ENCODE assay signal across 20 cellular contexts in the genomic region with DNA sequence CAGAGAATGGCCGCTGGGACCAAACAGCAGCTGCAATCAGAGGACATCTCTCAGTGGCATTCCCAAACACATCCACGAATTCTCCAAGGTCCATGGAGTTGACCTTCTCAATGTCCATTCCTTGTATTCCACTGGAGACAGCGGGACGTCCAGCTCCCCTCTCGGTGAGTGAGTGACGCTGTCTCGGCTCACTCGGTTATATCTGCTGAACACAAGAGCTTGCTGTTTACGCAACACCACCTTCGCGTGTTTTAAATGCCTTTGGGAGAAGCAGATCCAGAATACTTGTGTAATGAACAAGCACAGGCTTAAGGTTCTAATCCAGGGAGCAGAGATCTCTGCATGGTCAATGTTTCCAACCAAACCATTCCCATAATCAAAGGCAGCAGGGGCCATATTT. TPM values are rescaled to one million over a fixed set of nuclear protein-coding genes. Genes with fewer than 3 reads are reported as not detected.
A peak's percentile ranks its signal among the peaks of the same experiment; 100 is the strongest.
DNase-seq lines count a peak whose midpoint lies in the region; ATAC-seq, FAIRE-seq and TF ChIP-seq lines count a peak whose summit lies in the region.
"Had no signal": no experiment of that assay in that cellular context is flagged by ENCODE, and none has a peak within 500 bp of the region (broad histone marks: within the 10 kb centered on the region; RNA-seq: fewer than 3 reads in every experiment).

A gene with protein sequence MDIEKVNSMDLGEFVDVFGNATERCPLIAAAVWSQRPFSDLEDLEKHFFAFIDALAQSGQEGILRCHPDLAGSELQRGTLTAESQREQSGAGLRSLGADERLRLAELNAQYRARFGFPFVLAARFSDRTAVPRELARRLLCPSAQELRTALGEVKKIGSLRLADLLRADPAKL (minus strand): TSS at position 174 of the 400 bp plus-strand sequence. CDS start 56 bp downstream, at position 118.

- no peak within 1 kb of the TSS for H2BK5ac ChIP-seq in trophoblast cell (ENCODE audit: low read depth, low read length, poor library complexity)

- H3K9ac ChIP-seq in HepG2 (ENCODE audit: insufficient read depth, low read depth, low read length) (no peak within 1 kb of the TSS), colonic mucosa (ENCODE audit: low read depth in 2 of 2, low read length in 2 of 2) (no peak within 1 kb of the TSS), trophoblast cell (ENCODE audit: low read length) (no peak within 1 kb of the TSS)
- H3K9ac ChIP-seq: BLaER1 had no signal

- no peak within 1 kb of the TSS for H4K91ac ChIP-seq in trophoblast cell (ENCODE audit: low read depth, low read length)

- DNase-seq in HepG2 (ENCODE audit: low spot score) (peak; percentile 17), right lobe of liver (no peak), colonic mucosa (no peak), trophoblast cell (peak; percentile 83 to 92), H54 (ENCODE audit: insufficient read length, low spot score) (no peak), GM10266 (ENCODE audit: extremely low spot score) (no peak)
- DNase-seq in activated CD4-positive, alpha-beta T cell treated with anti-CD3 and anti-CD28 coated beads for 4 hours: no peak
- DNase-seq: 8988T; CD8-positive, alpha-beta memory T cell; DND-41; GDM1; NCI-H187 treated with DMSO at 0.1 percent for 48 hours; NCI-H446 treated with DMSO at 0.1 percent for 48 hours; PC-3; SW 1271 had no signal

- intact Hi-C loops in HepG2 (cut with micrococcal nuclease; ENCODE audit: unreplicated experiment) (loop anchor here (10.0 kb wide), 1 partner anchor 1004 kb away; no protein-coding TSS in a partner anchor), right lobe of liver (cut with DNase I) (loop anchor here in 1 of 2 donors (10.0 kb wide), 1 partner anchor 624 kb away; no protein-coding TSS in a partner anchor), colonic mucosa (cut with DNase I) (no loop called here)

- H3K4me3 ChIP-seq in HepG2 (replicated peaks in 1 of 3; ENCODE audit: insufficient read depth in 1 of 3, low read depth in 2 of 3, low read length in 3 of 3) (no peak within 1 kb of the TSS), right lobe of liver (no peak within 1 kb of the TSS), colonic mucosa (no peak within 1 kb of the TSS), trophoblast cell (ENCODE audit: low read depth, low read length) (no peak within 1 kb of the TSS)
- H3K4me3 ChIP-seq: BLaER1 had no signal

- no peak within 1 kb of the TSS for H2BK12ac ChIP-seq in trophoblast cell (ENCODE audit: low read length)

- H3K14ac ChIP-seq in trophoblast cell (ENCODE audit: low read length): no peak within 1 kb of the TSS

- H3K36me3 ChIP-seq in HepG2 (replicated peaks in 1 of 2; ENCODE audit: control insufficient read depth in 1 of 2, insufficient read depth in 2 of 2, low read length in 2 of 2) (no peaks in the 10 kb centered on the region), right lobe of liver (no peaks in the 10 kb centered on the region), colonic mucosa (no peaks in the 10 kb centered on the region), trophoblast cell (ENCODE audit: control insufficient read depth in 1 of 2, insufficient read depth in 2 of 2, low read length in 2 of 2) (no peaks in the 10 kb centered on the region)
- H3K36me3 ChIP-seq: BLaER1 had no signal

- H3K79me2 ChIP-seq in HepG2 (ENCODE audit: insufficient read depth, low read length) (no peaks in the 10 kb centered on the region), trophoblast cell (ENCODE audit: control insufficient read depth, insufficient read depth, low read length, poor library complexity) (no peaks in the 10 kb centered on the region)

- BruUV-seq in HepG2 (replicated peaks; lab: Mats Ljungman, UMichigan): no TSS peak

- FAIRE-seq in HepG2 (lab: Jason Lieb, UNC) (no peak), H54 (lab: Jason Lieb, UNC) (no peak)
- FAIRE-seq: H1 had no signal

- ATAC-seq in HepG2 (no peak), right lobe of liver (no peak), GM21528 (IDR thresholded peaks at IDR 0.05; ENCODE audit: low FRiP score, unreplicated experiment) (no peak)
- ATAC-seq: PC-3 had no signal

- no peak within 1 kb of the TSS for H3K23ac ChIP-seq in trophoblast cell (ENCODE audit: low read length)

- no peaks in the 10 kb centered on the region for H4K20me1 ChIP-seq in HepG2 (ENCODE audit: insufficient read depth, low read length)
- H4K20me1 ChIP-seq: BLaER1 had no signal

- POLR2A ChIA-PET in HepG2 (lab: Yijun Ruan, JAX): no interaction called here

- H2BK120ac ChIP-seq in trophoblast cell (ENCODE audit: insufficient read depth, low read length, poor library complexity): no peak within 1 kb of the TSS

- H3K4ac ChIP-seq in trophoblast cell (ENCODE audit: low read depth, low read length): no peak within 1 kb of the TSS

- TF ChIP-seq EP300 in HepG2 (IDR thresholded peaks at IDR 0.05; ENCODE audit: low read depth in 2 of 2, low read length in 2 of 2): no peak
- TF ChIP-seq EP300 in HepG2 (CRISPR knock-in tag; IDR thresholded peaks at IDR 0.05; ENCODE audit: borderline replicate concordance): no peak

- no peak within 1 kb of the TSS for H3K18ac ChIP-seq in trophoblast cell (ENCODE audit: low read length)

- H3K9me3 ChIP-seq in HepG2 (ENCODE audit: low read length) (no peaks in the 10 kb centered on the region), right lobe of liver (no peaks in the 10 kb centered on the region), colonic mucosa (no peaks in the 10 kb centered on the region), trophoblast cell (ENCODE audit: insufficient read depth, low read depth, low read length) (no peaks in the 10 kb centered on the region)
- H3K9me3 ChIP-seq: BLaER1 had no signal

- H4K12ac ChIP-seq in trophoblast cell (ENCODE audit: low read depth, low read length): no peak within 1 kb of the TSS

- no peak within 1 kb of the TSS for H3K27ac ChIP-seq in HepG2 (ENCODE audit: extremely low read length, insufficient read depth, low read length)
- no peak within 1 kb of the TSS for H3K27ac ChIP-seq in right lobe of liver
- H3K27ac ChIP-seq in colonic mucosa: no peak within 1 kb of the TSS
- no peak within 1 kb of the TSS for H3K27ac ChIP-seq in trophoblast cell (ENCODE audit: low read depth, low read length)
- H3K27ac ChIP-seq: BLaER1 had no signal

- TF ChIP-seq CTCF in HepG2 (CRISPR knock-in tag; IDR thresholded peaks at IDR 0.05) (no peak), right lobe of liver (IDR thresholded peaks at IDR 0.05) (no peak), colonic mucosa (IDR thresholded peaks at IDR 0.05) (no peak), GM10266 (IDR thresholded peaks at IDR 0.05; ENCODE audit: control insufficient read depth, insufficient read depth, low read depth, missing control alignments) (no peak)

- in situ Hi-C loops in HepG2 (cut with HindIII; ENCODE audit: extremely low pct_ligation_motif_present, low pct_unique_long_range_greater_than_20kb): loop anchor here (25.0 kb wide), 1 partner anchor 501 kb away; no protein-coding TSS in a partner anchor

- no peaks in the 10 kb centered on the region for H3K79me1 ChIP-seq in trophoblast cell (ENCODE audit: low read length)

- WGBS in HepG2 (ENCODE audit: low lambda C conversion rate): 10% methylated on average over 5 of the region's 11 CpGs
- 34% methylated on average over 10 of the region's 11 CpGs for WGBS in right lobe of liver (ENCODE audit: insufficient coverage, low coverage, low lambda C conversion rate, missing lambda C conversion rate)
- WGBS in trophoblast cell (ENCODE audit: extremely low coverage, insufficient coverage, insufficient read length): no CpG with 5 or more reads among the region's 11 CpGs

- H4K8ac ChIP-seq in trophoblast cell (ENCODE audit: low read depth, low read length): no peak within 1 kb of the TSS

- TF ChIP-seq RAD21 in HepG2 (CRISPR knock-in tag; IDR thresholded peaks at IDR 0.05): no peak

- H3K27me3 ChIP-seq in HepG2 (ENCODE audit: control insufficient read depth in 1 of 2, insufficient read depth in 2 of 2, low read length in 2 of 2): no peaks in the 10 kb centered on the region; a peak in 1 of 5 replicates
- no peaks in the 10 kb centered on the region for H3K27me3 ChIP-seq in right lobe of liver
- no peaks in the 10 kb centered on the region for H3K27me3 ChIP-seq in colonic mucosa
- no peaks in the 10 kb centered on the region for H3K27me3 ChIP-seq in trophoblast cell (ENCODE audit: insufficient read depth, low read length)
- H3K27me3 ChIP-seq: BLaER1 had no signal

- H2AFZ ChIP-seq in HepG2 (ENCODE audit: low read length) (no peak within 1 kb of the TSS), trophoblast cell (ENCODE audit: insufficient read depth, low read length, poor library complexity) (no peak within 1 kb of the TSS)

- H3K4me1 ChIP-seq in HepG2 (ENCODE audit: insufficient read depth, low read length): no peaks in the 10 kb centered on the region
- no peaks in the 10 kb centered on the region for H3K4me1 ChIP-seq in right lobe of liver
- H3K4me1 ChIP-seq in colonic mucosa: no peaks in the 10 kb centered on the region
- H3K4me1 ChIP-seq in trophoblast cell (ENCODE audit: control insufficient read depth in 1 of 2, insufficient read depth in 2 of 2, low read length in 2 of 2): no peaks in the 10 kb centered on the region
- H3K4me1 ChIP-seq: BLaER1 had no signal

- H3K4me2 ChIP-seq in HepG2 (ENCODE audit: low read depth, low read length): no peak within 1 kb of the TSS
- no peak within 1 kb of the TSS for H3K4me2 ChIP-seq in trophoblast cell (ENCODE audit: low read length)
- H3K4me2 ChIP-seq: BLaER1 had no signal

- TF ChIP-seq POLR2A in HepG2 (IDR thresholded peaks at IDR 0.05; ENCODE audit: insufficient read depth in 1 of 2, low read depth in 2 of 2, low read length in 2 of 2) (no peak), right lobe of liver (IDR thresholded peaks at IDR 0.05) (no peak), H54 (IDR thresholded peaks at IDR 0.05; ENCODE audit: low read depth, low read length) (no peak)

- H2AK5ac ChIP-seq in trophoblast cell (ENCODE audit: low read length): no peak within 1 kb of the TSS

- CTCF ChIA-PET in HepG2 (lab: Yijun Ruan, JAX; ENCODE audit: low intra/inter-chr PET ratio, low total read pairs): no interaction called here

RNA-seq across cellular contexts. Expression of the gene that starts here (rescaled TPM):
- total RNA-seq in HepG2 (2016; rRNA removed; fragmentation: Illumina TruSeq; extraction: Trizol) (not detected in 2 replicates), right lobe of liver (not detected), colonic mucosa (10 to 100 TPM; 26.9 to 40.7 TPM)
- not detected in 2 replicates for total RNA-seq in HepG2 (2016; cell fraction: cytosol; rRNA removed; fragmentation: Illumina TruSeq; extraction: Trizol; ENCODE audit: low read depth)
- not detected in 2 replicates for total RNA-seq in HepG2 (2016; cell fraction: insoluble cytoplasmic fraction; rRNA removed; fragmentation: Illumina TruSeq; extraction: Trizol)
- not detected in 2 replicates for total RNA-seq in HepG2 (2016; cell fraction: membrane; rRNA removed; fragmentation: Illumina TruSeq; extraction: Trizol)
- total RNA-seq in HepG2 (2016; cell fraction: nucleus; rRNA removed; fragmentation: Illumina TruSeq; extraction: Trizol): not detected in 2 replicates
- polyA plus RNA-seq in HepG2 (2011; rRNA removed): not detected in 2 replicates
- polyA plus RNA-seq in HepG2 (2011; cell fraction: cytosol; rRNA removed): not detected in 2 replicates
- not detected in 2 replicates for polyA plus RNA-seq in HepG2 (2011; cell fraction: nucleus; rRNA removed)
- polyA plus RNA-seq in HepG2 (2012): not detected in 2 replicates
- polyA plus RNA-seq in HepG2 (2016; cell fraction: cytosol; fragmentation: Illumina TruSeq; extraction: Trizol; ENCODE audit: low read depth): not detected in 2 replicates
- polyA plus RNA-seq in HepG2 (2016; cell fraction: insoluble cytoplasmic fraction; fragmentation: Illumina TruSeq; extraction: Trizol; ENCODE audit: low read depth): not detected in 2 replicates
- polyA plus RNA-seq in HepG2 (2016; cell fraction: membrane; fragmentation: Illumina TruSeq; extraction: Trizol; ENCODE audit: low read depth): not detected in 2 replicates
- polyA plus RNA-seq in HepG2 (2016; cell fraction: nucleus; fragmentation: Illumina TruSeq; extraction: Trizol; ENCODE audit: insufficient read depth, low read depth): not detected in 2 replicates
- not detected in 2 replicates for polyA minus RNA-seq in HepG2 (2011; rRNA and poly(A)+ RNA removed; ENCODE audit: low replicate concordance)
- not detected in 2 replicates for polyA minus RNA-seq in HepG2 (2011; cell fraction: cytosol; rRNA and poly(A)+ RNA removed)
- polyA minus RNA-seq in HepG2 (2011; cell fraction: nucleus; rRNA and poly(A)+ RNA removed): not detected in 2 replicates
- 0.10 and 0.14 TPM in 2 replicates for polyA plus RNA-seq in trophoblast cell (2013)
- total RNA-seq: CD8-positive, alpha-beta memory T cell; H1; MCF 10A; PC-3; SK-MEL-5 had no signal
- polyA plus RNA-seq: CD8-positive, alpha-beta memory T cell; H1 had no signal

Comparison
In these comparisons a context has a peak if more than half of its experiments do, and no peak if none do; other contexts are left out.
1. RNA of the gene that starts here (total RNA-seq): 26.9 to 40.7 TPM in colonic mucosa; not detected in HepG2 and not detected in right lobe of liver; every median in the first group is over 10 times any median in the second.
2. Peak in DNase-seq in HepG2; RNA of the gene not detected or under 1 TPM.
3. DNase-seq: peak in trophoblast cell (2 of 2); none in right lobe of liver (0 of 3), colonic mucosa (single experiment), H54 (single experiment), GM10266 (single experiment) and activated CD4-positive, alpha-beta T cell treated with anti-CD3 and anti-CD28 coated beads for 4 hours (0 of 2).